ENCODE assay signal across 10 cellular contexts in the genomic region with DNA sequence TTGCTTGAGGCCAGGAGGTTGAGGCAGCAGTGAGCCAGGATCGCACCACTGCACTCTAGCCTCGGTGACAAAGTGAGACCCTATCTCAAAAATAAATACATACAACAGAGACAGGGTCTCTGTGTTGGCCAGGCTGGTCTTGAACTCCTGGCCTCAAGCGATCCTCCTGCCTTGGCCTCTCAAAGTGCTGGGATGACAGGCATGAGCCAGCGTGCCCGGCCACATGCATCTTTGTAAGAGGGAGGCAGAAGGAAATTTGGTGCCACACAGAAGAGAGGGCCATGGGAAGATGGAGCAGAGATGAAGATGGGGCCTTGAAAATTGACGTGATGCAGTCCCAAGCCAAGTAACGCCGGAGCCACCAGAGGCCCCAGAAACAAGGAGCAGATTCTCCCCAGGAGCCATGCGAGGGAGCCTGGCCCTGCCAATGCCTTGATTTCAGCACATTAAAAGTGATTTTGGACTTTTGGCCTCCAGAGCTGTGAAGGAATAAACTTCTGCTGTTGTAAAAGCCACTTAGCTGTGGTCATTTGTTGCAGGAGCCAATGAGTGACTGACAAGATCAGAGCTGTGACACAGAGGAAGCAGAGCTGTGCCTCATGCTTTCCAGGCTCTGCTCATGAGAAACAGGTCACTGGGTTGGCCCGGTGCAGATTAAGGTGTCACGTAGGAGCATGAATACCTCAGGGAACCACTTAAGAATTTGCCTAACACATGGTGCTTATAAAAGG. TPM values are rescaled to one million over a fixed set of nuclear protein-coding genes. Genes with fewer than 3 reads are reported as not detected.
A peak's percentile ranks its signal among the peaks of the same experiment; 100 is the strongest.
DNase-seq lines count a peak whose midpoint lies in the region; ATAC-seq and TF ChIP-seq lines count a peak whose summit lies in the region.
"Had no signal": no experiment of that assay in that cellular context is flagged by ENCODE, and none has a peak within 500 bp of the region (broad histone marks: within the 10 kb centered on the region; RNA-seq: fewer than 3 reads in every experiment).

No MANE protein-coding gene starts in this region.

- H3K4me3 ChIP-seq in GM12865 (ENCODE audit: low read depth, low read length) (no peak overlapping the region), epithelial cell of esophagus (ENCODE audit: low read length) (no peak overlapping the region)
- H3K4me3 ChIP-seq: tibial nerve had no signal

- intact Hi-C loops in posterior vena cava (cut with DNase I), result loop anchor here in 1 of 2 donors (10.0 kb wide), 1 partner anchor 81 kb away; a partner anchor contains a TSS

- TF ChIP-seq CTCF in GM12865 (IDR thresholded peaks at IDR 0.05; ENCODE audit: insufficient read depth, low read depth, low read length, missing control alignments), result no peak
- no peak for TF ChIP-seq CTCF in epithelial cell of esophagus (IDR thresholded peaks at IDR 0.05; ENCODE audit: insufficient read depth, low read depth, low read length, missing control alignments)

- peak; percentile 18 for DNase-seq in GM12865 (ENCODE audit: low read depth)
- peak; percentile 26 for DNase-seq in NCI-H69 (lab: John Stamatoyannopoulos, UW)
- peak; percentile 60 for DNase-seq in epithelial cell of esophagus (ENCODE audit: low read depth)
- DNase-seq in posterior vena cava (ENCODE audit: low spot score), result peak; percentile 78
- no peak for DNase-seq in GM03348 (ENCODE audit: low spot score)
- no peak for DNase-seq in NCI-H2196 (lab: John Stamatoyannopoulos, UW; ENCODE audit: unreplicated experiment)
- DNase-seq: left cardiac atrium, NCI-H187 had no signal

- ATAC-seq in GM21528 (IDR thresholded peaks at IDR 0.05; ENCODE audit: low FRiP score, unreplicated experiment), result no peak
- ATAC-seq: left cardiac atrium had no signal

RNA-seq across cellular contexts. Expression of a gene that starts 2.6 kb away (rescaled TPM):
- total RNA-seq in posterior vena cava, result 10 to 100 TPM; 32.0 to 36.8 TPM

RNA-seq across cellular contexts. Expression of a gene that starts 10.4 kb away (rescaled TPM):
- 1 to 10 TPM; 3.9 to 5.9 TPM for total RNA-seq in posterior vena cava

RNA-seq across cellular contexts. Expression of a gene that starts 34.3 kb away (rescaled TPM):
- 10 to 100 TPM; 65.8 to 79.0 TPM for total RNA-seq in posterior vena cava

Comparison
In these comparisons a context has a peak if more than half of its experiments do, and no peak if none do; other contexts are left out.
1. DNase-seq: peak in GM12865 (single experiment), NCI-H69 (single experiment), epithelial cell of esophagus (single experiment) and posterior vena cava (single experiment); none in GM03348 (single experiment) and NCI-H2196 (single experiment).